ENCODE assay signal across 1 cellular context in the genomic region with DNA sequence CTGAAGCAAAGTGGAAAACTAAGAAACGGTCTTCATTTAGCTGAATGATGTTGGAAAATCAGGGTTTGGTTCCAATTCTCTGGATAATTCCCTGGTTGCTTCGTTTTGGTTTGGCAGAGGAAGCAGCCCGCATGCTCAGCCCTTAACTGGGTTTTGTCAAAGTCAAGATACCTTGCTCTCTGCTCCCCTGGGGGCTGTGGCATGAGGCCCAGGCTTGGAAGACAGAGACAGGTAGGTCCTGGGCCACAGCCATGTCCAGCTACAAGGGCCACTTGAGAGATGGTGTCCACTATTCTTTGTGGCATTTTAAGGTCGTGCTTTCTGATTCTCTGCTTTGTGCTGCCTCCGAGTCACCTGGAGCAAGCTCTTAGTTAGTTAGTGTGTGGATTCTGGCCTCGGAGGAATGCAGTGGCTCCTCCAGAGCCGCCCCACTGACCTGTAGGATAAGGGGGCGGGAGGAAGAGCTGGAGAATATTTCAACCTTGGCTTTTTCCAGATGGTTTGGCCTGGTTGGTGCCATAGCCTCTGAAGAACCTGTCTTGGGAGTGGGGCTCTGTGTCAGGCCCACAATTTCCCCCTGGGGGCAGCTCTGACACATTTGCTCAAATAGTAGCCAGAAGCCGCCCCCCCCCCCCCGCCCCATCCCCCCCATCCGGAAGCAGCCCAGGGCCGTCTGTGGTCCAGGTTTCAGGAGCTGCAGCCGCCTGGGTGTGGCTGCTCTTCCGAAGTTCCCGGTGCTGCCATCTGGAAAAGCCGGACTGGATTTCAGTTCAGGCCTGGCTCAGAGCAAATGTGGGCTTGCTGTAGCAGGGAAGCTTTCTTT.
A peak's percentile ranks its signal among the peaks of the same experiment; 100 is the strongest.
TF ChIP-seq lines count a peak whose summit lies in the region.

No MANE protein-coding gene starts in this region.

TF ChIP-seq in HEK293, 187 proteins besides CTCF, POLR2A, EP300 and RAD21 (continued from another document):
- TF ChIP-seq, protein P1, sequence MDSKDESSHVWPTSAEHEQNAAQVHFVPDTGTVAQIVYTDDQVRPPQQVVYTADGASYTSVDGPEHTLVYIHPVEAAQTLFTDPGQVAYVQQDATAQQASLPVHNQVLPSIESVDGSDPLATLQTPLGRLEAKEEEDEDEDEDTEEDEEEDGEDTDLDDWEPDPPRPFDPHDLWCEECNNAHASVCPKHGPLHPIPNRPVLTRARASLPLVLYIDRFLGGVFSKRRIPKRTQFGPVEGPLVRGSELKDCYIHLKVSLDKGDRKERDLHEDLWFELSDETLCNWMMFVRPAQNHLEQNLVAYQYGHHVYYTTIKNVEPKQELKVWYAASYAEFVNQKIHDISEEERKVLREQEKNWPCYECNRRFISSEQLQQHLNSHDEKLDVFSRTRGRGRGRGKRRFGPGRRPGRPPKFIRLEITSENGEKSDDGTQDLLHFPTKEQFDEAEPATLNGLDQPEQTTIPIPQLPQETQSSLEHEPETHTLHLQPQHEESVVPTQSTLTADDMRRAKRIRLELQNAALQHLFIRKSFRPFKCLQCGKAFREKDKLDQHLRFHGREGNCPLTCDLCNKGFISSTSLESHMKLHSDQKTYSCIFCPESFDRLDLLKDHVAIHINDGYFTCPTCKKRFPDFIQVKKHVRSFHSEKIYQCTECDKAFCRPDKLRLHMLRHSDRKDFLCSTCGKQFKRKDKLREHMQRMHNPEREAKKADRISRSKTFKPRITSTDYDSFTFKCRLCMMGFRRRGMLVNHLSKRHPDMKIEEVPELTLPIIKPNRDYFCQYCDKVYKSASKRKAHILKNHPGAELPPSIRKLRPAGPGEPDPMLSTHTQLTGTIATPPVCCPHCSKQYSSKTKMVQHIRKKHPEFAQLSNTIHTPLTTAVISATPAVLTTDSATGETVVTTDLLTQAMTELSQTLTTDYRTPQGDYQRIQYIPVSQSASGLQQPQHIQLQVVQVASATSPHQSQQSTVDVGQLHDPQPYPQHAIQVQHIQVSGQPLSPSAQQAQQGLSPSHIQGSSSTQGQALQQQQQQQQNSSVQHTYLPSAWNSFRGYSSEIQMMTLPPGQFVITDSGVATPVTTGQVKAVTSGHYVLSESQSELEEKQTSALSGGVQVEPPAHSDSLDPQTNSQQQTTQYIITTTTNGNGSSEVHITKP (tag by site-specific recombination; IDR thresholded peaks at IDR 0.05): peak; percentile 32; the same call in 1 of the 2 replicates
